9 cellular contexts compared by ENCODE assay signal in the genomic region with DNA sequence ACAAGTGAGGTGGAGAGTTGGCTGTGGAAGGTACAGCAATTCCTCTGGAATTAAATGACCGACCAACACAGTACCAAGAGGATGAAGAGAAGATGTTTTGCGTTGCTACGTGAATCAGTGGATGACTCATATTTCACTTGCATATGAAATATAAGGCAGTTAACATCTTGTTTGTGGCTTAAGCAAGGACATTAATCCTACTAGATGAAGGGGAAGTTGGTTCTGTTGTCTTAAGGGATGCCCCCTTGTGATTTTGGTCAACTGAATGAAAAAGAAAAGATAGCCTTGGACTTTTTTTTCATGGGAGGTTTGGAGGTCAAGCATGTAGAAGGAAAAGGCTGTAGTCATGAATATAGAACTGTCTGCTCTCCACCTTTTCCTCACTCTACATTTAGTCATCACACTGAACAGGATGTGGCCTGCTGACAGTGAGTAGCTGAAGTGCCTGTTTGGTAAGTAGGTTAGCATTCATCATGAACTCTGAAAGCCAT. TPM values are rescaled to one million over a fixed set of nuclear protein-coding genes. Genes with fewer than 3 reads are reported as not detected.
DNase-seq lines count a peak whose midpoint lies in the region; ATAC-seq and TF ChIP-seq lines count a peak whose summit lies in the region.
"Had no signal": no experiment of that assay in that cellular context is flagged by ENCODE, and none has a peak within 500 bp of the region (broad histone marks: within the 10 kb centered on the region; RNA-seq: fewer than 3 reads in every experiment).

No MANE protein-coding gene starts in this region.

- no peak overlapping the region for H3K4me3 Mint-ChIP-seq in MCF 10A (ENCODE audit: unreplicated experiment)
- H3K4me3 Mint-ChIP-seq in mesothelial cell of epicardium: no peak overlapping the region
- H3K4me3 Mint-ChIP-seq: brain had no signal

- DNase-seq in A673 (ENCODE audit: low spot score): peak; percentile 7
- DNase-seq in NOMO-1 (lab: John Stamatoyannopoulos, UW; ENCODE audit: unreplicated experiment in 2 of 2): peak; percentile 27 to 69
- peak; percentile 60 for DNase-seq in MCF 10A (ENCODE audit: unreplicated experiment)
- peak; percentile 72 for DNase-seq in osteoblast (ENCODE audit: insufficient read length, low spot score, missing footprints)
- DNase-seq in mesothelial cell of epicardium (ENCODE audit: low spot score in 2 of 2, unreplicated experiment in 2 of 2): no peak
- DNase-seq in HuH-7.5 (ENCODE audit: low spot score): no peak
- DNase-seq in nucleus accumbens (lab: John Stamatoyannopoulos, UW): no peak

- H2AFZ ChIP-seq in osteoblast (ENCODE audit: low read length): no peak overlapping the region

- H3K36me3 ChIP-seq in A673 (ENCODE audit: insufficient read depth, low read length, poor library complexity, severe bottlenecking) (peaks cover 3% of the 10 kb centered on the region), osteoblast (ENCODE audit: insufficient read depth, low read length) (no peaks in the 10 kb centered on the region)

- H3K9me3 Mint-ChIP-seq in MCF 10A (ENCODE audit: unreplicated experiment): no peaks in the 10 kb centered on the region
- no peaks in the 10 kb centered on the region for H3K9me3 Mint-ChIP-seq in mesothelial cell of epicardium
- H3K9me3 Mint-ChIP-seq: brain had no signal

- H3K9me3 ChIP-seq in A673 (ENCODE audit: low read depth, low read length, poor library complexity, severe bottlenecking) (no peaks in the 10 kb centered on the region), osteoblast (ENCODE audit: low read depth, low read length) (no peaks in the 10 kb centered on the region)

- CTCF ChIA-PET in A673 (lab: Charles Lee): no interaction called here
- CTCF ChIA-PET in MCF 10A (lab: Yijun Ruan, JAX): interaction anchor here (0.7 to 0.8 kb wide), 3 partner anchors 19 to 1467 kb away, joined by 3 to 4 read pairs (median 3); no protein-coding TSS in a partner anchor

- BruUV-seq in A673 (replicated peaks; lab: Mats Ljungman, UMichigan) (no TSS peak), MCF 10A (replicated peaks; lab: Mats Ljungman, UMichigan) (no TSS peak)

- H3K27ac Mint-ChIP-seq in MCF 10A (ENCODE audit: low read depth, unreplicated experiment): peak overlapping the region; percentile 13
- no peak overlapping the region for H3K27ac Mint-ChIP-seq in mesothelial cell of epicardium

- H3K4me3 ChIP-seq in A673 (ENCODE audit: low read depth, low read length, poor library complexity, severe bottlenecking): no peak overlapping the region
- no peak overlapping the region for H3K4me3 ChIP-seq in osteoblast (ENCODE audit: insufficient read depth, low read length)

- peak; percentile 75 for ATAC-seq in GM19351 (IDR thresholded peaks at IDR 0.05; ENCODE audit: unreplicated experiment)

- H3K4me1 ChIP-seq in A673 (ENCODE audit: insufficient read depth, low read length, poor library complexity, severe bottlenecking) (no peaks in the 10 kb centered on the region), osteoblast (ENCODE audit: insufficient read depth, low read length) (peaks cover 22% of the 10 kb centered on the region)

- no peaks in the 10 kb centered on the region for H4K20me1 ChIP-seq in osteoblast (ENCODE audit: insufficient read depth, low read length)

- no peak for TF ChIP-seq CTCF in A673 (conservative IDR thresholded peaks at IDR 0.05; ENCODE audit: low read depth, low read length)
- no peak for TF ChIP-seq CTCF in MCF 10A (IDR thresholded peaks at IDR 0.05; ENCODE audit: unreplicated experiment)
- TF ChIP-seq CTCF in osteoblast (IDR thresholded peaks at IDR 0.05; ENCODE audit: extremely low read depth, low read depth, low read length): no peak
- no peak for TF ChIP-seq CTCF in mesothelial cell of epicardium (IDR thresholded peaks at IDR 0.05; ENCODE audit: unreplicated experiment)

- H3K27me3 Mint-ChIP-seq in MCF 10A (ENCODE audit: insufficient read depth, unreplicated experiment): no peaks in the 10 kb centered on the region
- no peaks in the 10 kb centered on the region for H3K27me3 Mint-ChIP-seq in mesothelial cell of epicardium (ENCODE audit: low read depth)
- H3K27me3 Mint-ChIP-seq: brain had no signal

- H3K4me2 ChIP-seq in osteoblast (ENCODE audit: insufficient read depth, low read length): peak overlapping the region; percentile 15

- no peaks in the 10 kb centered on the region for H3K27me3 ChIP-seq in A673 (replicated peaks; ENCODE audit: insufficient read depth, low read depth, low read length, poor library complexity)
- no peaks in the 10 kb centered on the region for H3K27me3 ChIP-seq in osteoblast (ENCODE audit: insufficient read depth, low read length)

- H3K4me1 Mint-ChIP-seq in MCF 10A (ENCODE audit: insufficient read depth, unreplicated experiment) (peaks cover 13% of the 10 kb centered on the region), mesothelial cell of epicardium (no peaks in the 10 kb centered on the region)
- H3K4me1 Mint-ChIP-seq: brain had no signal

- intact Hi-C loops in A673 (cut with micrococcal nuclease; ENCODE audit: unreplicated experiment): no loop called here
- intact Hi-C loops in MCF 10A (cut with micrococcal nuclease): no loop called here

- no peaks in the 10 kb centered on the region for H3K79me2 ChIP-seq in osteoblast (ENCODE audit: insufficient read depth, low read length)

- POLR2A ChIA-PET in A673 (lab: Charles Lee; ENCODE audit: low non-redundant PET): no interaction called here
- POLR2A ChIA-PET in MCF 10A (lab: Yijun Ruan, JAX): no interaction called here

- H3K27ac ChIP-seq in A673 (ENCODE audit: low read depth, low read length, poor library complexity, severe bottlenecking) (no peak overlapping the region), osteoblast (ENCODE audit: low read depth, low read length) (peak overlapping the region; percentile 47)

- peaks cover 8% of the 10 kb centered on the region for H3K36me3 Mint-ChIP-seq in MCF 10A (ENCODE audit: insufficient read depth, unreplicated experiment)
- peaks cover 41% of the 10 kb centered on the region for H3K36me3 Mint-ChIP-seq in mesothelial cell of epicardium

RNA-seq across cellular contexts. Expression of a gene that starts 33.9 kb away (rescaled TPM):
- total RNA-seq in A673 (2021) (4.5 and 4.8 TPM in 2 replicates), MCF 10A (2022) (5.0 and 7.2 TPM in 2 replicates), osteoblast (5.3 and 10.1 TPM in 2 replicates), mesothelial cell of epicardium (47.8 to 50.0 TPM (median 49.6 TPM) in 3 replicates)

Comparison
In these comparisons a context has a peak if more than half of its experiments do, and no peak if none do; other contexts are left out.
1. DNase-seq: peak in A673 (single experiment), NOMO-1 (2 of 2), MCF 10A (single experiment) and osteoblast (single experiment); none in mesothelial cell of epicardium (0 of 2), HuH-7.5 (single experiment) and nucleus accumbens (0 of 56).